ENCODE assay signal across 8 cellular contexts in genomic region chr1:153977250-153978240, GRCh38. TPM values are rescaled to one million over a fixed set of nuclear protein-coding genes. Genes with fewer than 3 reads are reported as not detected.
A peak's percentile ranks its signal among the peaks of the same experiment; 100 is the strongest.
DNase-seq lines count a peak whose midpoint lies in the region; ATAC-seq, FAIRE-seq and TF ChIP-seq lines count a peak whose summit lies in the region.

Gene JTB (minus strand): TSS chr1:153977674. CDS start chr1:153977252, 422 bp downstream.

- peak within 1 kb of the TSS; percentile 94 for H3K27ac Mint-ChIP-seq in activated T-helper 17 cell treated with anti-CD3 and anti-CD28 coated beads, Interleukin-2, amount 50 U/mL, for 72 hours
- peak within 1 kb of the TSS; percentile 87 to 99 (median 96) for H3K27ac Mint-ChIP-seq in naive thymus-derived CD8-positive, alpha-beta T cell

- no peaks in the 10 kb centered on the region for H3K27me3 ChIP-seq in RWPE2 (ENCODE audit: insufficient read depth, poor library complexity, severe bottlenecking)

- H3K4me1 Mint-ChIP-seq in activated T-helper 17 cell treated with anti-CD3 and anti-CD28 coated beads, Interleukin-2, amount 50 U/mL, for 72 hours = peaks cover 13% of the 10 kb centered on the region
- H3K4me1 Mint-ChIP-seq in naive thymus-derived CD8-positive, alpha-beta T cell = peaks cover 11 to 42% (median 37%) of the 10 kb centered on the region in 4 donors

- no peak for FAIRE-seq in D721Med (lab: Jason Lieb, UNC)

- no peaks in the 10 kb centered on the region for H3K9me3 Mint-ChIP-seq in activated T-helper 17 cell treated with anti-CD3 and anti-CD28 coated beads, Interleukin-2, amount 50 U/mL, for 72 hours
- no peaks in the 10 kb centered on the region for H3K9me3 Mint-ChIP-seq in naive thymus-derived CD8-positive, alpha-beta T cell

- H3K4me3 ChIP-seq in RWPE2 (ENCODE audit: severe bottlenecking) (peak within 1 kb of the TSS; percentile 72), fibroblast of mammary gland (ENCODE audit: control insufficient read depth, low read depth, low read length) (peak within 1 kb of the TSS; percentile 95)

- peaks cover 36% of the 10 kb centered on the region for H3K36me3 ChIP-seq in RWPE2 (ENCODE audit: low read depth)

- peak within 1 kb of the TSS; percentile 98 for H3K4me3 Mint-ChIP-seq in activated T-helper 17 cell treated with anti-CD3 and anti-CD28 coated beads, Interleukin-2, amount 50 U/mL, for 72 hours
- peak within 1 kb of the TSS; percentile 91 to 99 (median 97) for H3K4me3 Mint-ChIP-seq in naive thymus-derived CD8-positive, alpha-beta T cell

- H3K36me3 Mint-ChIP-seq in activated T-helper 17 cell treated with anti-CD3 and anti-CD28 coated beads, Interleukin-2, amount 50 U/mL, for 72 hours (ENCODE audit: low read depth) = peaks cover 48% of the 10 kb centered on the region
- peaks cover 0 to 34% (median 0%) of the 10 kb centered on the region in 3 donors for H3K36me3 Mint-ChIP-seq in naive thymus-derived CD8-positive, alpha-beta T cell

- POLR2A ChIA-PET in naive thymus-derived CD8-positive, alpha-beta T cell (lab: Charles Lee) = interaction anchor here (0.7 to 5.6 kb wide), 19 partner anchors 9 to 343 kb away, joined by 3 to 143 read pairs (median 5); partner anchors contain the start of genes CHTOP, CREB3L4, CRTC2 and DENND4B

- H3K9me3 ChIP-seq in RWPE2 (ENCODE audit: severe bottlenecking) = no peaks in the 10 kb centered on the region

- ATAC-seq in GM21717 (IDR thresholded peaks at IDR 0.05; ENCODE audit: unreplicated experiment) = peak; percentile 77
- peak; percentile 92 for ATAC-seq in RWPE2 (ENCODE audit: low read depth)
- peak; percentile 94 for ATAC-seq in activated T-helper 17 cell treated with anti-CD3 and anti-CD28 coated beads, Interleukin-2, amount 50 U/mL, for 72 hours (replicated peaks)
- ATAC-seq in naive thymus-derived CD8-positive, alpha-beta T cell = peak; percentile 96
- ATAC-seq in stimulated activated naive CD8-positive, alpha-beta T cell treated with anti-CD3 and anti-CD28 coated beads, Interleukin-15, Interleukin-2, amounts not matched to agents 100 U/mL and 50 U/mL, for 24 hours = peak; percentile 95

- peaks cover 3% of the 10 kb centered on the region for H3K4me1 ChIP-seq in RWPE2 (ENCODE audit: insufficient read depth, poor library complexity, severe bottlenecking)

- peak; percentile 96 for DNase-seq in D721Med (ENCODE audit: insufficient read length, low spot score)
- DNase-seq in LHCN-M2 (ENCODE audit: low read depth) = peak; percentile 78
- DNase-seq in RWPE2 (ENCODE audit: low spot score) = peak; percentile 86
- DNase-seq in fibroblast of mammary gland (ENCODE audit: low read depth) = peak; percentile 78
- DNase-seq in naive thymus-derived CD8-positive, alpha-beta T cell = peak; percentile 73 to 92 (median 78)
- DNase-seq in stimulated activated naive CD8-positive, alpha-beta T cell treated with anti-CD3 and anti-CD28 coated beads, Interleukin-15, Interleukin-2, amounts not matched to agents 100 U/mL and 50 U/mL, for 24 hours = peak; percentile 89

- no peaks in the 10 kb centered on the region for H3K27me3 Mint-ChIP-seq in activated T-helper 17 cell treated with anti-CD3 and anti-CD28 coated beads, Interleukin-2, amount 50 U/mL, for 72 hours
- H3K27me3 Mint-ChIP-seq in naive thymus-derived CD8-positive, alpha-beta T cell = no peaks in the 10 kb centered on the region

- no peak for TF ChIP-seq CTCF in D721Med (IDR thresholded peaks at IDR 0.05; ENCODE audit: insufficient read depth, missing control alignments)
- no peak for TF ChIP-seq CTCF in RWPE2 (IDR thresholded peaks at IDR 0.05; ENCODE audit: poor library complexity, severe bottlenecking)
- no peak for TF ChIP-seq CTCF in fibroblast of mammary gland (conservative IDR thresholded peaks at IDR 0.05; ENCODE audit: control insufficient read depth, insufficient read depth, low read depth, low read length)

- H3K27ac ChIP-seq in RWPE2 (ENCODE audit: poor library complexity, severe bottlenecking) = peak within 1 kb of the TSS; percentile 45

RNA-seq across cellular contexts. Expression of gene JTB, which starts in this region (rescaled TPM):
- 148 and 161 TPM in 2 replicates for total RNA-seq in LHCN-M2 (2014; rRNA removed)
- polyA plus RNA-seq in LHCN-M2 (2012) = 88.8 TPM
- total RNA-seq in activated T-helper 17 cell treated with anti-CD3 and anti-CD28 coated beads, Interleukin-2, amount 50 U/mL, for 72 hours = 100 to 1,000 TPM in 1 of 2 donors, 10 to 100 TPM in 1; 89.7 to 167 TPM
- total RNA-seq in naive thymus-derived CD8-positive, alpha-beta T cell = 100 to 1,000 TPM; 120 to 121 TPM
- polyA plus RNA-seq in naive thymus-derived CD8-positive, alpha-beta T cell = 100 to 1,000 TPM; 302 to 384 (median 322) TPM

Comparison
In these comparisons a context has a peak if more than half of its experiments do, and no peak if none do; other contexts are left out.
1. Peak in every context shown above with its lines: DNase-seq, ATAC-seq, H3K4me3 ChIP-seq and H3K27ac ChIP-seq.